Comparison of ENCODE assay signal across 1 cellular context in the genomic region with DNA sequence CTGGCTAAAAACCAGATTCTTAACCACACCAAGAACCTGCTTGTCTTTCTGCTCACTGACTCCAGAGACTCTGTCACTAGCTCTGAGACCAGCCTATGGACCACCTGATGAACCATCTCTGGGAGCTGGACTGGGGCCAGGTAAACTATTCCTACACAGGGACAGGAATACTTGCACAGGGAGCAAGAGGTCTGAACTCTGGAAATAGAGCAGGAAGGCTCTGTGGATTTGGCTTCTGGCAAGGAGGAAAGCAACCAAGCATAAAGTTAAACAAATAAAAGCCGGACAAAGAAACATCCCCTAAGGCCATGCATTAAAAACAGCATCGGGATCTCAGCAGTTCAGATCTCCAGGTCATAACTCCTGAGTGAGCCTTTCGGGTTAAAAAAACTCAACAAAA.
TF ChIP-seq lines count a peak whose summit lies in the region.

No MANE protein-coding gene starts in this region.

TF ChIP-seq in HepG2, 621 proteins besides CTCF, POLR2A, EP300 and RAD21:
- TF ChIP-seq, protein P1, sequence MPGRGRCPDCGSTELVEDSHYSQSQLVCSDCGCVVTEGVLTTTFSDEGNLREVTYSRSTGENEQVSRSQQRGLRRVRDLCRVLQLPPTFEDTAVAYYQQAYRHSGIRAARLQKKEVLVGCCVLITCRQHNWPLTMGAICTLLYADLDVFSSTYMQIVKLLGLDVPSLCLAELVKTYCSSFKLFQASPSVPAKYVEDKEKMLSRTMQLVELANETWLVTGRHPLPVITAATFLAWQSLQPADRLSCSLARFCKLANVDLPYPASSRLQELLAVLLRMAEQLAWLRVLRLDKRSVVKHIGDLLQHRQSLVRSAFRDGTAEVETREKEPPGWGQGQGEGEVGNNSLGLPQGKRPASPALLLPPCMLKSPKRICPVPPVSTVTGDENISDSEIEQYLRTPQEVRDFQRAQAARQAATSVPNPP (CRISPR knock-in tag; IDR thresholded peaks at IDR 0.05) = no peak
- TF ChIP-seq PITX1 (CRISPR knock-in tag; IDR thresholded peaks at IDR 0.05) = no peak
- TF ChIP-seq, protein P2, sequence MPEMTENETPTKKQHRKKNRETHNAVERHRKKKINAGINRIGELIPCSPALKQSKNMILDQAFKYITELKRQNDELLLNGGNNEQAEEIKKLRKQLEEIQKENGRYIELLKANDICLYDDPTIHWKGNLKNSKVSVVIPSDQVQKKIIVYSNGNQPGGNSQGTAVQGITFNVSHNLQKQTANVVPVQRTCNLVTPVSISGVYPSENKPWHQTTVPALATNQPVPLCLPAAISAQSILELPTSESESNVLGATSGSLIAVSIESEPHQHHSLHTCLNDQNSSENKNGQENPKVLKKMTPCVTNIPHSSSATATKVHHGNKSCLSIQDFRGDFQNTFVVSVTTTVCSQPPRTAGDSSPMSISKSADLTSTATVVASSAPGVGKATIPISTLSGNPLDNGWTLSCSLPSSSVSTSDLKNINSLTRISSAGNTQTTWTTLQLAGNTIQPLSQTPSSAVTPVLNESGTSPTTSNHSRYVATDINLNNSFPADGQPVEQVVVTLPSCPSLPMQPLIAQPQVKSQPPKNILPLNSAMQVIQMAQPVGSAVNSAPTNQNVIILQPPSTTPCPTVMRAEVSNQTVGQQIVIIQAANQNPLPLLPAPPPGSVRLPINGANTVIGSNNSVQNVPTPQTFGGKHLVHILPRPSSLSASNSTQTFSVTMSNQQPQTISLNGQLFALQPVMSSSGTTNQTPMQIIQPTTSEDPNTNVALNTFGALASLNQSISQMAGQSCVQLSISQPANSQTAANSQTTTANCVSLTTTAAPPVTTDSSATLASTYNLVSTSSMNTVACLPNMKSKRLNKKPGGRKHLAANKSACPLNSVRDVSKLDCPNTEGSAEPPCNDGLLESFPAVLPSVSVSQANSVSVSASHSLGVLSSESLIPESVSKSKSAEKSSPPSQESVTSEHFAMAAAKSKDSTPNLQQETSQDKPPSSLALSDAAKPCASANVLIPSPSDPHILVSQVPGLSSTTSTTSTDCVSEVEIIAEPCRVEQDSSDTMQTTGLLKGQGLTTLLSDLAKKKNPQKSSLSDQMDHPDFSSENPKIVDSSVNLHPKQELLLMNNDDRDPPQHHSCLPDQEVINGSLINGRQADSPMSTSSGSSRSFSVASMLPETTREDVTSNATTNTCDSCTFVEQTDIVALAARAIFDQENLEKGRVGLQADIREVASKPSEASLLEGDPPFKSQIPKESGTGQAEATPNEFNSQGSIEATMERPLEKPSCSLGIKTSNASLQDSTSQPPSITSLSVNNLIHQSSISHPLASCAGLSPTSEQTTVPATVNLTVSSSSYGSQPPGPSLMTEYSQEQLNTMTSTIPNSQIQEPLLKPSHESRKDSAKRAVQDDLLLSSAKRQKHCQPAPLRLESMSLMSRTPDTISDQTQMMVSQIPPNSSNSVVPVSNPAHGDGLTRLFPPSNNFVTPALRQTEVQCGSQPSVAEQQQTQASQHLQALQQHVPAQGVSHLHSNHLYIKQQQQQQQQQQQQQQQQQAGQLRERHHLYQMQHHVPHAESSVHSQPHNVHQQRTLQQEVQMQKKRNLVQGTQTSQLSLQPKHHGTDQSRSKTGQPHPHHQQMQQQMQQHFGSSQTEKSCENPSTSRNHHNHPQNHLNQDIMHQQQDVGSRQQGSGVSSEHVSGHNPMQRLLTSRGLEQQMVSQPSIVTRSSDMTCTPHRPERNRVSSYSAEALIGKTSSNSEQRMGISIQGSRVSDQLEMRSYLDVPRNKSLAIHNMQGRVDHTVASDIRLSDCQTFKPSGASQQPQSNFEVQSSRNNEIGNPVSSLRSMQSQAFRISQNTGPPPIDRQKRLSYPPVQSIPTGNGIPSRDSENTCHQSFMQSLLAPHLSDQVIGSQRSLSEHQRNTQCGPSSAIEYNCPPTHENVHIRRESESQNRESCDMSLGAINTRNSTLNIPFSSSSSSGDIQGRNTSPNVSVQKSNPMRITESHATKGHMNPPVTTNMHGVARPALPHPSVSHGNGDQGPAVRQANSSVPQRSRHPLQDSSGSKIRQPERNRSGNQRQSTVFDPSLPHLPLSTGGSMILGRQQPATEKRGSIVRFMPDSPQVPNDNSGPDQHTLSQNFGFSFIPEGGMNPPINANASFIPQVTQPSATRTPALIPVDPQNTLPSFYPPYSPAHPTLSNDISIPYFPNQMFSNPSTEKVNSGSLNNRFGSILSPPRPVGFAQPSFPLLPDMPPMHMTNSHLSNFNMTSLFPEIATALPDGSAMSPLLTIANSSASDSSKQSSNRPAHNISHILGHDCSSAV (CRISPR knock-in tag; IDR thresholded peaks at IDR 0.05; ENCODE audit: borderline replicate concordance) = no peak
- TF ChIP-seq, protein P3, sequence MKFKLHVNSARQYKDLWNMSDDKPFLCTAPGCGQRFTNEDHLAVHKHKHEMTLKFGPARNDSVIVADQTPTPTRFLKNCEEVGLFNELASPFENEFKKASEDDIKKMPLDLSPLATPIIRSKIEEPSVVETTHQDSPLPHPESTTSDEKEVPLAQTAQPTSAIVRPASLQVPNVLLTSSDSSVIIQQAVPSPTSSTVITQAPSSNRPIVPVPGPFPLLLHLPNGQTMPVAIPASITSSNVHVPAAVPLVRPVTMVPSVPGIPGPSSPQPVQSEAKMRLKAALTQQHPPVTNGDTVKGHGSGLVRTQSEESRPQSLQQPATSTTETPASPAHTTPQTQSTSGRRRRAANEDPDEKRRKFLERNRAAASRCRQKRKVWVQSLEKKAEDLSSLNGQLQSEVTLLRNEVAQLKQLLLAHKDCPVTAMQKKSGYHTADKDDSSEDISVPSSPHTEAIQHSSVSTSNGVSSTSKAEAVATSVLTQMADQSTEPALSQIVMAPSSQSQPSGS (CRISPR knock-in tag; IDR thresholded peaks at IDR 0.05) = no peak
- TF ChIP-seq ZNF10 (CRISPR knock-in tag; IDR thresholded peaks at IDR 0.05; ENCODE audit: borderline replicate concordance, low read depth) = no peak
- TF ChIP-seq, protein P4, sequence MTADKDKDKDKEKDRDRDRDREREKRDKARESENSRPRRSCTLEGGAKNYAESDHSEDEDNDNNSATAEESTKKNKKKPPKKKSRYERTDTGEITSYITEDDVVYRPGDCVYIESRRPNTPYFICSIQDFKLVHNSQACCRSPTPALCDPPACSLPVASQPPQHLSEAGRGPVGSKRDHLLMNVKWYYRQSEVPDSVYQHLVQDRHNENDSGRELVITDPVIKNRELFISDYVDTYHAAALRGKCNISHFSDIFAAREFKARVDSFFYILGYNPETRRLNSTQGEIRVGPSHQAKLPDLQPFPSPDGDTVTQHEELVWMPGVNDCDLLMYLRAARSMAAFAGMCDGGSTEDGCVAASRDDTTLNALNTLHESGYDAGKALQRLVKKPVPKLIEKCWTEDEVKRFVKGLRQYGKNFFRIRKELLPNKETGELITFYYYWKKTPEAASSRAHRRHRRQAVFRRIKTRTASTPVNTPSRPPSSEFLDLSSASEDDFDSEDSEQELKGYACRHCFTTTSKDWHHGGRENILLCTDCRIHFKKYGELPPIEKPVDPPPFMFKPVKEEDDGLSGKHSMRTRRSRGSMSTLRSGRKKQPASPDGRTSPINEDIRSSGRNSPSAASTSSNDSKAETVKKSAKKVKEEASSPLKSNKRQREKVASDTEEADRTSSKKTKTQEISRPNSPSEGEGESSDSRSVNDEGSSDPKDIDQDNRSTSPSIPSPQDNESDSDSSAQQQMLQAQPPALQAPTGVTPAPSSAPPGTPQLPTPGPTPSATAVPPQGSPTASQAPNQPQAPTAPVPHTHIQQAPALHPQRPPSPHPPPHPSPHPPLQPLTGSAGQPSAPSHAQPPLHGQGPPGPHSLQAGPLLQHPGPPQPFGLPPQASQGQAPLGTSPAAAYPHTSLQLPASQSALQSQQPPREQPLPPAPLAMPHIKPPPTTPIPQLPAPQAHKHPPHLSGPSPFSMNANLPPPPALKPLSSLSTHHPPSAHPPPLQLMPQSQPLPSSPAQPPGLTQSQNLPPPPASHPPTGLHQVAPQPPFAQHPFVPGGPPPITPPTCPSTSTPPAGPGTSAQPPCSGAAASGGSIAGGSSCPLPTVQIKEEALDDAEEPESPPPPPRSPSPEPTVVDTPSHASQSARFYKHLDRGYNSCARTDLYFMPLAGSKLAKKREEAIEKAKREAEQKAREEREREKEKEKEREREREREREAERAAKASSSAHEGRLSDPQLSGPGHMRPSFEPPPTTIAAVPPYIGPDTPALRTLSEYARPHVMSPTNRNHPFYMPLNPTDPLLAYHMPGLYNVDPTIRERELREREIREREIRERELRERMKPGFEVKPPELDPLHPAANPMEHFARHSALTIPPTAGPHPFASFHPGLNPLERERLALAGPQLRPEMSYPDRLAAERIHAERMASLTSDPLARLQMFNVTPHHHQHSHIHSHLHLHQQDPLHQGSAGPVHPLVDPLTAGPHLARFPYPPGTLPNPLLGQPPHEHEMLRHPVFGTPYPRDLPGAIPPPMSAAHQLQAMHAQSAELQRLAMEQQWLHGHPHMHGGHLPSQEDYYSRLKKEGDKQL (CRISPR knock-in tag; IDR thresholded peaks at IDR 0.05; ENCODE audit: low read depth) = no peak
- no peak for TF ChIP-seq NCOA2 (CRISPR knock-in tag; IDR thresholded peaks at IDR 0.05)
- TF ChIP-seq MEF2D (CRISPR knock-in tag; IDR thresholded peaks at IDR 0.05) = no peak
- TF ChIP-seq MTF1 (CRISPR knock-in tag; IDR thresholded peaks at IDR 0.05) = no peak
- TF ChIP-seq, protein P5, sequence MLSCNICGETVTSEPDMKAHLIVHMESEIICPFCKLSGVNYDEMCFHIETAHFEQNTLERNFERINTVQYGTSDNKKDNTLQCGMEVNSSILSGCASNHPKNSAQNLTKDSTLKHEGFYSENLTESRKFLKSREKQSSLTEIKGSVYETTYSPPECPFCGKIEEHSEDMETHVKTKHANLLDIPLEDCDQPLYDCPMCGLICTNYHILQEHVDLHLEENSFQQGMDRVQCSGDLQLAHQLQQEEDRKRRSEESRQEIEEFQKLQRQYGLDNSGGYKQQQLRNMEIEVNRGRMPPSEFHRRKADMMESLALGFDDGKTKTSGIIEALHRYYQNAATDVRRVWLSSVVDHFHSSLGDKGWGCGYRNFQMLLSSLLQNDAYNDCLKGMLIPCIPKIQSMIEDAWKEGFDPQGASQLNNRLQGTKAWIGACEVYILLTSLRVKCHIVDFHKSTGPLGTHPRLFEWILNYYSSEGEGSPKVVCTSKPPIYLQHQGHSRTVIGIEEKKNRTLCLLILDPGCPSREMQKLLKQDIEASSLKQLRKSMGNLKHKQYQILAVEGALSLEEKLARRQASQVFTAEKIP (CRISPR knock-in tag; IDR thresholded peaks at IDR 0.05; ENCODE audit: borderline replicate concordance) = no peak
- TF ChIP-seq KLF16 (CRISPR knock-in tag; IDR thresholded peaks at IDR 0.05) = no peak
- TF ChIP-seq BORCS8-MEF2B (CRISPR knock-in tag; IDR thresholded peaks at IDR 0.05) = no peak
- no peak for TF ChIP-seq ZNF235 (CRISPR knock-in tag; IDR thresholded peaks at IDR 0.05; ENCODE audit: borderline replicate concordance)
- no peak for TF ChIP-seq NFE2 (CRISPR knock-in tag; IDR thresholded peaks at IDR 0.05)
- TF ChIP-seq, protein P6, sequence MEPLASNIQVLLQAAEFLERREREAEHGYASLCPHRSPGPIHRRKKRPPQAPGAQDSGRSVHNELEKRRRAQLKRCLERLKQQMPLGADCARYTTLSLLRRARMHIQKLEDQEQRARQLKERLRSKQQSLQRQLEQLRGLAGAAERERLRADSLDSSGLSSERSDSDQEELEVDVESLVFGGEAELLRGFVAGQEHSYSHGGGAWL (CRISPR knock-in tag; IDR thresholded peaks at IDR 0.05) = no peak
- no peak for TF ChIP-seq KDM5B (CRISPR knock-in tag; IDR thresholded peaks at IDR 0.05; ENCODE audit: borderline replicate concordance)
- TF ChIP-seq RFX3 (CRISPR knock-in tag; IDR thresholded peaks at IDR 0.05) = no peak
